In the genomic region with DNA sequence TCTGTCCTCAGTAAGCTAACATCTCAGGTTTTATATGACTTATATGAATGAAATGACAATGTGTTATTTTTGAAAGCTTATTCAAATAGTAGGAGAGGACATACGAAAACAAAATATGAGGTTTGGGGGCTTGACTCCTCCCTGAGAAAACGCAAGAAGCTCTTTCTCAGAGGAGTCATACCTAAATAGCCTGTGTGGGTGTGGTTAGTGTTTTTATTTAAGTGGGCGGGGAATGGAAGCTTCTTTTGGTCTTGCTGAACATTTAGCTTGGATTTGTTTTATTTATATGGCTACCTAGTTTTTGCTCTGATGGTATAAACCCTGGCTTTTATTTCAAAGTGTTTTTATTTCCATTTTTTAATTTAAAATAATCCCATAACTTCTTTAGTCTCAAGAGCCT, we compare ENCODE assay signal across 28 cellular contexts.
DNase-seq lines count a peak whose midpoint lies in the region; ATAC-seq and TF ChIP-seq lines count a peak whose summit lies in the region.
"Had no signal": no experiment of that assay in that cellular context is flagged by ENCODE, and none has a peak within 500 bp of the region (broad histone marks: within the 10 kb centered on the region; RNA-seq: fewer than 3 reads in every experiment).

No MANE protein-coding gene starts in this region.

- H3K4me1 Mint-ChIP-seq in chondrocyte (ENCODE audit: low read depth) = peaks cover 65% of the 10 kb centered on the region
- H3K4me1 Mint-ChIP-seq: activated CD4-positive, alpha-beta T cell treated with anti-CD3 and anti-CD28 coated beads, Interleukin-2, amount 10 ng/mL, durations not matched to agents 24 days and 14 days; memory B cell had no signal

- no peak for TF ChIP-seq EP300 in neural cell (conservative IDR thresholded peaks at IDR 0.05; ENCODE audit: poor library complexity, severe bottlenecking)
- no peak for TF ChIP-seq EP300 in esophagus muscularis mucosa (IDR thresholded peaks at IDR 0.05)

- no peaks in the 10 kb centered on the region for H3K79me2 ChIP-seq in neural cell (replicated peaks; ENCODE audit: insufficient read depth, low read length)

- no peak for TF ChIP-seq RAD21 in neural cell (conservative IDR thresholded peaks at IDR 0.05)

- H3K27me3 Mint-ChIP-seq in chondrocyte (ENCODE audit: low read depth) = no peaks in the 10 kb centered on the region
- H3K27me3 Mint-ChIP-seq: activated CD4-positive, alpha-beta T cell treated with anti-CD3 and anti-CD28 coated beads, Interleukin-2, amount 10 ng/mL, durations not matched to agents 24 days and 14 days; memory B cell; stimulated activated naive CD8-positive, alpha-beta T cell treated with anti-CD3 and anti-CD28 coated beads, Interleukin-15, Interleukin-2, amounts not matched to agents 100 ng/mL and 50 ng/mL, for 24 hours had no signal

- H3K9me3 Mint-ChIP-seq in chondrocyte (ENCODE audit: low read depth) = no peaks in the 10 kb centered on the region
- H3K9me3 Mint-ChIP-seq: activated CD4-positive, alpha-beta T cell treated with anti-CD3 and anti-CD28 coated beads, Interleukin-2, amount 10 ng/mL, durations not matched to agents 24 days and 14 days; dendritic cell treated with granulocyte-macrophage colony-stimulating factor and Interleukin-4, amounts not matched to agents 40 ng/mL and 50 ng/mL, for 4 days; memory B cell had no signal

- no peak overlapping the region for H3K9ac ChIP-seq in neural cell (ENCODE audit: low read length)
- H3K9ac ChIP-seq: SK-N-SH had no signal

- H3K36me3 ChIP-seq in neural cell (ENCODE audit: insufficient read depth, low read length) = no peaks in the 10 kb centered on the region
- no peaks in the 10 kb centered on the region for H3K36me3 ChIP-seq in esophagus muscularis mucosa
- H3K36me3 ChIP-seq: ovary, tibial artery, WERI-Rb-1 had no signal

- H3K27ac Mint-ChIP-seq in chondrocyte (ENCODE audit: unreplicated experiment) = peak overlapping the region; percentile 76
- H3K27ac Mint-ChIP-seq: activated CD4-positive, alpha-beta T cell treated with anti-CD3 and anti-CD28 coated beads, Interleukin-2, amount 10 ng/mL, durations not matched to agents 24 days and 14 days; activated T-cell treated with anti-CD3 and anti-CD28 coated beads, Interleukin-2, amount 50 U/mL, for 72 hours; dendritic cell treated with granulocyte-macrophage colony-stimulating factor and Interleukin-4, amounts not matched to agents 40 ng/mL and 50 ng/mL, for 4 days; memory B cell; stimulated activated naive CD8-positive, alpha-beta T cell treated with anti-CD3 and anti-CD28 coated beads, Interleukin-15, Interleukin-2, amounts not matched to agents 100 ng/mL and 50 ng/mL, for 24 hours had no signal

- no peak for ATAC-seq in HG03108 (IDR thresholded peaks at IDR 0.05; ENCODE audit: unreplicated experiment)
- ATAC-seq: activated T-cell treated with anti-CD3 and anti-CD28 coated beads, Interleukin-2, amount 50 U/mL, for 72 hours; right cardiac atrium had no signal

- DNase-seq in GM12865 (ENCODE audit: low read depth) (peak; percentile 69), LoVo (ENCODE audit: low spot score) (peak; percentile 46), chondrocyte (ENCODE audit: low spot score) (no peak), esophagus muscularis mucosa (ENCODE audit: extremely low spot score) (no peak), COR-L47 (lab: John Stamatoyannopoulos, UW) (no peak)
- no peak for DNase-seq in activated naive CD4-positive, alpha-beta T cell treated with anti-CD3 and anti-CD28 coated beads, Interleukin-2, amount 50 U/mL, for 16 hours
- DNase-seq: activated CD4-positive, alpha-beta T cell treated with anti-CD3 and anti-CD28 coated beads, Interleukin-2, amount 10 ng/mL, durations not matched to agents 24 days and 14 days; activated naive CD4-positive, alpha-beta T cell treated with Interleukin-2 at 50 U/mL for 16 hours; activated T-cell treated with anti-CD3 and anti-CD28 coated beads, Interleukin-2, amount 50 U/mL, for 72 hours; amygdala; C1 segment of cervical spinal cord; caudate nucleus; glutamatergic neuron; HCEC 1CT; NCI-H146; NCI-H69; ovary; right cardiac atrium; RPMI8226; SK-N-SH; stimulated activated CD4-positive, alpha-beta T cell treated with anti-CD3 and anti-CD28 coated beads, Interleukin-4, amount 100 ng/mL, for 4 hours; tibial artery; WERI-Rb-1 had no signal

- H4K20me1 ChIP-seq in neural cell (ENCODE audit: insufficient read depth) = no peaks in the 10 kb centered on the region

- H3K27ac ChIP-seq in neural cell (ENCODE audit: low read length) (peak overlapping the region; percentile 75), esophagus muscularis mucosa (replicated peaks in 1 of 4) (no peak overlapping the region)
- H3K27ac ChIP-seq: ovary, tibial artery, WERI-Rb-1 had no signal

- no peaks in the 10 kb centered on the region for H3F3A ChIP-seq in neural cell (ENCODE audit: insufficient read depth, low read length, poor library complexity, severe bottlenecking)

- 75% methylated on average over 3 of the region's 3 CpGs for WGBS in esophagus muscularis mucosa

- intact Hi-C loops in esophagus muscularis mucosa (cut with DNase I) = no loop called here

- TF ChIP-seq CTCF in GM12865 (IDR thresholded peaks at IDR 0.05; ENCODE audit: insufficient read depth, low read depth, low read length, missing control alignments) = no peak
- TF ChIP-seq CTCF in chondrocyte (IDR thresholded peaks at IDR 0.05) = no peak
- no peak for TF ChIP-seq CTCF in neural cell (IDR thresholded peaks at IDR 0.05; ENCODE audit: poor library complexity, severe bottlenecking)
- no peak for TF ChIP-seq CTCF in esophagus muscularis mucosa (IDR thresholded peaks at IDR 0.05)

- H3K9me2 ChIP-seq in neural cell (ENCODE audit: insufficient read depth, low read length) = no peaks in the 10 kb centered on the region
- H3K9me2 ChIP-seq: SK-N-SH had no signal

- H3K9me3 ChIP-seq in neural cell (ENCODE audit: low read length) (no peaks in the 10 kb centered on the region), esophagus muscularis mucosa (no peaks in the 10 kb centered on the region)
- H3K9me3 ChIP-seq: ovary, SK-N-SH, tibial artery had no signal

- H3K4me1 ChIP-seq in esophagus muscularis mucosa = peaks cover 0 to 4% (median 0%) of the 10 kb centered on the region in 4 donors

- TF ChIP-seq POLR2A in esophagus muscularis mucosa (IDR thresholded peaks at IDR 0.05; ENCODE audit: low read depth) = no peak

- H3K4me3 ChIP-seq in GM12865 (ENCODE audit: low read depth, low read length) (no peak overlapping the region), neural cell (ENCODE audit: low read length) (no peak overlapping the region), esophagus muscularis mucosa (no peak overlapping the region)
- H3K4me3 ChIP-seq: ovary, tibial artery had no signal

- no peak overlapping the region for H3K4me3 Mint-ChIP-seq in chondrocyte (ENCODE audit: unreplicated experiment)
- H3K4me3 Mint-ChIP-seq: activated CD4-positive, alpha-beta T cell treated with anti-CD3 and anti-CD28 coated beads, Interleukin-2, amount 10 ng/mL, durations not matched to agents 24 days and 14 days; activated T-cell treated with anti-CD3 and anti-CD28 coated beads, Interleukin-2, amount 50 U/mL, for 72 hours; dendritic cell treated with granulocyte-macrophage colony-stimulating factor and Interleukin-4, amounts not matched to agents 40 ng/mL and 50 ng/mL, for 4 days; memory B cell; stimulated activated naive CD8-positive, alpha-beta T cell treated with anti-CD3 and anti-CD28 coated beads, Interleukin-15, Interleukin-2, amounts not matched to agents 100 ng/mL and 50 ng/mL, for 24 hours had no signal

- no peak overlapping the region for H2AFZ ChIP-seq in neural cell (ENCODE audit: low read depth, low read length)

- no peak overlapping the region for H3K4me2 ChIP-seq in neural cell (ENCODE audit: low read length)
- H3K4me2 ChIP-seq: SK-N-SH had no signal

- no peaks in the 10 kb centered on the region for H3K36me3 Mint-ChIP-seq in chondrocyte (ENCODE audit: low read depth)
- H3K36me3 Mint-ChIP-seq: memory B cell had no signal

- no peaks in the 10 kb centered on the region for H3K27me3 ChIP-seq in neural cell (ENCODE audit: insufficient read depth, low read depth, low read length)
- no peaks in the 10 kb centered on the region for H3K27me3 ChIP-seq in esophagus muscularis mucosa
- H3K27me3 ChIP-seq: ovary, tibial artery had no signal

TF ChIP-seq in neural cell, 6 proteins besides CTCF, POLR2A, EP300 and RAD21:
- no peak for TF ChIP-seq TAF1 (IDR thresholded peaks at IDR 0.05; ENCODE audit: low read depth)
- TF ChIP-seq, protein P1, sequence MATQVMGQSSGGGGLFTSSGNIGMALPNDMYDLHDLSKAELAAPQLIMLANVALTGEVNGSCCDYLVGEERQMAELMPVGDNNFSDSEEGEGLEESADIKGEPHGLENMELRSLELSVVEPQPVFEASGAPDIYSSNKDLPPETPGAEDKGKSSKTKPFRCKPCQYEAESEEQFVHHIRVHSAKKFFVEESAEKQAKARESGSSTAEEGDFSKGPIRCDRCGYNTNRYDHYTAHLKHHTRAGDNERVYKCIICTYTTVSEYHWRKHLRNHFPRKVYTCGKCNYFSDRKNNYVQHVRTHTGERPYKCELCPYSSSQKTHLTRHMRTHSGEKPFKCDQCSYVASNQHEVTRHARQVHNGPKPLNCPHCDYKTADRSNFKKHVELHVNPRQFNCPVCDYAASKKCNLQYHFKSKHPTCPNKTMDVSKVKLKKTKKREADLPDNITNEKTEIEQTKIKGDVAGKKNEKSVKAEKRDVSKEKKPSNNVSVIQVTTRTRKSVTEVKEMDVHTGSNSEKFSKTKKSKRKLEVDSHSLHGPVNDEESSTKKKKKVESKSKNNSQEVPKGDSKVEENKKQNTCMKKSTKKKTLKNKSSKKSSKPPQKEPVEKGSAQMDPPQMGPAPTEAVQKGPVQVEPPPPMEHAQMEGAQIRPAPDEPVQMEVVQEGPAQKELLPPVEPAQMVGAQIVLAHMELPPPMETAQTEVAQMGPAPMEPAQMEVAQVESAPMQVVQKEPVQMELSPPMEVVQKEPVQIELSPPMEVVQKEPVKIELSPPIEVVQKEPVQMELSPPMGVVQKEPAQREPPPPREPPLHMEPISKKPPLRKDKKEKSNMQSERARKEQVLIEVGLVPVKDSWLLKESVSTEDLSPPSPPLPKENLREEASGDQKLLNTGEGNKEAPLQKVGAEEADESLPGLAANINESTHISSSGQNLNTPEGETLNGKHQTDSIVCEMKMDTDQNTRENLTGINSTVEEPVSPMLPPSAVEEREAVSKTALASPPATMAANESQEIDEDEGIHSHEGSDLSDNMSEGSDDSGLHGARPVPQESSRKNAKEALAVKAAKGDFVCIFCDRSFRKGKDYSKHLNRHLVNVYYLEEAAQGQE (IDR thresholded peaks at IDR 0.05; ENCODE audit: borderline replicate concordance) = no peak
- TF ChIP-seq EZH2 (IDR thresholded peaks at IDR 0.05; ENCODE audit: borderline replicate concordance, insufficient read depth, low read length, poor library complexity, severe bottlenecking) = no peak

Comparison
In these comparisons a context has a peak if more than half of its experiments do, and no peak if none do; other contexts are left out.
1. DNase-seq: peak in GM12865 (single experiment) and LoVo (single experiment); none in chondrocyte (single experiment), esophagus muscularis mucosa (single experiment), activated naive CD4-positive, alpha-beta T cell treated with anti-CD3 and anti-CD28 coated beads, Interleukin-2, amount 50 U/mL, for 16 hours (single experiment) and COR-L47 (single experiment).